Comparison of ENCODE assay signal across 1 cellular context in genomic region chr9:131575121-131575640, GRCh38.
TF ChIP-seq lines count a peak whose summit lies in the region.

No MANE protein-coding gene starts in this region.

TF ChIP-seq in K562, 482 proteins besides CTCF, POLR2A, EP300 and RAD21:
- no peak for TF ChIP-seq ZBTB17 (CRISPR knock-in tag; IDR thresholded peaks at IDR 0.05)
- no peak for TF ChIP-seq FOXJ3 (CRISPR knock-in tag; IDR thresholded peaks at IDR 0.05)
- no peak for TF ChIP-seq ZSCAN29 (IDR thresholded peaks at IDR 0.05)
- no peak for TF ChIP-seq ZFP36 (IDR thresholded peaks at IDR 0.05; ENCODE audit: low read depth, low read length, partially characterized antibody)
- TF ChIP-seq, protein P1, sequence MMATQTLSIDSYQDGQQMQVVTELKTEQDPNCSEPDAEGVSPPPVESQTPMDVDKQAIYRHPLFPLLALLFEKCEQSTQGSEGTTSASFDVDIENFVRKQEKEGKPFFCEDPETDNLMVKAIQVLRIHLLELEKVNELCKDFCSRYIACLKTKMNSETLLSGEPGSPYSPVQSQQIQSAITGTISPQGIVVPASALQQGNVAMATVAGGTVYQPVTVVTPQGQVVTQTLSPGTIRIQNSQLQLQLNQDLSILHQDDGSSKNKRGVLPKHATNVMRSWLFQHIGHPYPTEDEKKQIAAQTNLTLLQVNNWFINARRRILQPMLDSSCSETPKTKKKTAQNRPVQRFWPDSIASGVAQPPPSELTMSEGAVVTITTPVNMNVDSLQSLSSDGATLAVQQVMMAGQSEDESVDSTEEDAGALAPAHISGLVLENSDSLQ (IDR thresholded peaks at IDR 0.05), result no peak
- TF ChIP-seq POLR2G (IDR thresholded peaks at IDR 0.05; ENCODE audit: low read depth, low read length), result peak; percentile 46
- TF ChIP-seq HDGF (IDR thresholded peaks at IDR 0.05), result no peak
